Comparison of ENCODE assay signal across 19 cellular contexts in the genomic region with DNA sequence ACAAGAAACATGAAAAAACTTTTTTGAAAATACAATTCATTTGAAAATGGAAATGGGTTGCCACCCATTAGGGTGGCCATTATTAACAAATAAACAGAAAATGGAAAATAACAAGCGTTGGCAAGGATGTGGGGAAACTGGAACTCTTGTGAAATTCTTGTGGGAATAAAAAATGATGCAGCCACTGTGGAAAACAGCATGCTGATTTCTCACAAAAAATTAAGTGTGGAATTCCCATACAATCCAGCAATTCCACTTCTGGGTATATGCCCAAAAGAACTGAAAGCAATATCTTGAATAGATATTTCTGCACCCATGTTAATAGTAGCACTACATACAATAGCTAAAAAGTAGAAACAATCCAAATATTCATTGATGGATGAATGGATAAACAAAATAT.
DNase-seq lines count a peak whose midpoint lies in the region; ATAC-seq and TF ChIP-seq lines count a peak whose summit lies in the region.
"Had no signal": no experiment of that assay in that cellular context is flagged by ENCODE, and none has a peak within 500 bp of the region (broad histone marks: within the 10 kb centered on the region; RNA-seq: fewer than 3 reads in every experiment).

No MANE protein-coding gene starts in this region.

- peak overlapping the region; percentile 89 for H3K27ac ChIP-seq in VCaP
- peak overlapping the region in 3 of 5 donors; percentile 17 to 54 (median 42) for H3K27ac ChIP-seq in stomach

- DNase-seq in AG10803 (ENCODE audit: low read depth): peak; percentile 78
- peak; percentile 18 for DNase-seq in fibroblast of villous mesenchyme (ENCODE audit: low read depth)
- no peak for DNase-seq in stomach
- DNase-seq in stimulated activated CD4-positive, alpha-beta T cell treated with anti-CD3 and anti-CD28 coated beads, Interleukin-4, amount 100 ng/mL, for 24 hours: no peak
- DNase-seq: AML-193, DMS 273 treated with DMSO at 0.1 percent for 48 hours, GF-D8, HFFc6, KG1, NCI-H1048, NCI-H1436 treated with DMSO at 0.1 percent for 48 hours, NCI-H2081, NCI-H748 treated with DMSO at 0.1 percent for 48 hours, PC-3 had no signal

- TF ChIP-seq CTCF in AG10803 (conservative IDR thresholded peaks at IDR 0.05; ENCODE audit: low read length) (no peak), VCaP (conservative IDR thresholded peaks at IDR 0.05) (no peak), fibroblast of villous mesenchyme (IDR thresholded peaks at IDR 0.05; ENCODE audit: insufficient read depth, low read depth, low read length) (no peak), stomach (IDR thresholded peaks at IDR 0.05) (no peak)

- H3K9me3 ChIP-seq in stomach: peaks cover 0 to 5% (median 0%) of the 10 kb centered on the region in 4 donors

- no peak for TF ChIP-seq POLR2A in stomach (IDR thresholded peaks at IDR 0.05)

- H3K4me1 ChIP-seq in stomach: peaks cover 0 to 15% (median 12%) of the 10 kb centered on the region in 4 donors

- no peaks in the 10 kb centered on the region for H3K36me3 ChIP-seq in stomach

- no peaks in the 10 kb centered on the region for H3K27me3 ChIP-seq in stomach

- H3K4me3 ChIP-seq in AG10803 (ENCODE audit: low read length) (no peak overlapping the region), fibroblast of villous mesenchyme (ENCODE audit: low read depth, low read length) (no peak overlapping the region), stomach (no peak overlapping the region)

- no peak for TF ChIP-seq EP300 in stomach (IDR thresholded peaks at IDR 0.05)

- ATAC-seq in GM19452 (IDR thresholded peaks at IDR 0.05; ENCODE audit: unreplicated experiment): no peak
- ATAC-seq in GM21786 (IDR thresholded peaks at IDR 0.05; ENCODE audit: unreplicated experiment): no peak
- no peak for ATAC-seq in GM18873 (IDR thresholded peaks at IDR 0.05; ENCODE audit: low FRiP score, unreplicated experiment)
- ATAC-seq: HepG2, PC-3 had no signal

- intact Hi-C loops in stomach (cut with DNase I; ENCODE audit: low total_unique reads): no loop called here

- WGBS in stomach, 5 donors: 53 to 82% (median 66%) methylated on average over 1 of the region's 1 CpG

Comparison
In these comparisons a context has a peak if more than half of its experiments do, and no peak if none do; other contexts are left out.
1. DNase-seq: peak in AG10803 (single experiment) and fibroblast of villous mesenchyme (single experiment); none in stomach (single experiment) and stimulated activated CD4-positive, alpha-beta T cell treated with anti-CD3 and anti-CD28 coated beads, Interleukin-4, amount 100 ng/mL, for 24 hours (single experiment).